In genomic region chr3:169120928-169121327, GRCh38 we compare ENCODE assay signal across 34 cellular contexts.
"Had no signal": no experiment of that assay in that cellular context is flagged by ENCODE, and none has a peak within 500 bp of the region (broad histone marks: within the 10 kb centered on the region; RNA-seq: fewer than 3 reads in every experiment).

No MANE protein-coding gene starts in this region.

- H3K27ac ChIP-seq: colonic mucosa, epithelial cell of prostate, neural progenitor cell, parathyroid adenoma, prostate gland, thyroid gland had no signal

- H3K27me3 Mint-ChIP-seq: dendritic cell treated with granulocyte-macrophage colony-stimulating factor and Interleukin-4, amounts not matched to agents 40 ng/mL and 50 ng/mL, for 4 days; memory B cell; stimulated activated naive CD8-positive, alpha-beta T cell treated with anti-CD3 and anti-CD28 coated beads, Interleukin-15, amount 100 ng/mL, for 72 hours had no signal

- H3K36me3 Mint-ChIP-seq: memory B cell; naive B cell; natural killer cell treated with Interleukin-12 subunit alpha and Interleukin-12 subunit beta and Interleukin-15 and Interleukin-18, amount 100 ng/mL, for 72 hours had no signal

- H3K36me3 ChIP-seq: neural progenitor cell, prostate gland, thyroid gland had no signal

- H3K4me1 ChIP-seq: colonic mucosa, parathyroid adenoma, prostate gland, right atrium auricular region had no signal

- H3K4me1 Mint-ChIP-seq: memory B cell; naive B cell; stimulated activated naive CD8-positive, alpha-beta T cell treated with anti-CD3 and anti-CD28 coated beads, Interleukin-15, amount 100 ng/mL, for 72 hours had no signal

- ATAC-seq: esophagus mucosa; gastroesophageal sphincter; heart left ventricle; left colon; left ventricle myocardium superior; mucosa of descending colon; natural killer cell treated with Interleukin-12 subunit alpha and Interleukin-12 subunit beta and Interleukin-15 and Interleukin-18, amount 100 ng/mL, for 72 hours; sciatic nerve; stimulated activated naive CD8-positive, alpha-beta T cell treated with anti-CD3 and anti-CD28 coated beads, Interleukin-15, amount 100 ng/mL, for 72 hours had no signal

- H3K4me3 Mint-ChIP-seq: dendritic cell treated with granulocyte-macrophage colony-stimulating factor and Interleukin-4, amounts not matched to agents 40 ng/mL and 50 ng/mL, for 4 days; endodermal cell; memory B cell; mesothelial cell of epicardium; naive B cell; natural killer cell treated with Interleukin-12 subunit alpha and Interleukin-12 subunit beta and Interleukin-15 and Interleukin-18, amount 100 ng/mL, for 72 hours; neural progenitor cell; stimulated activated naive CD8-positive, alpha-beta T cell treated with anti-CD3 and anti-CD28 coated beads, Interleukin-15, amount 100 ng/mL, for 72 hours had no signal

- H3K27ac Mint-ChIP-seq: dendritic cell treated with granulocyte-macrophage colony-stimulating factor and Interleukin-4, amounts not matched to agents 40 ng/mL and 50 ng/mL, for 4 days; endodermal cell; memory B cell; mesothelial cell of epicardium; naive B cell; natural killer cell treated with Interleukin-12 subunit alpha and Interleukin-12 subunit beta and Interleukin-15 and Interleukin-18, amount 100 ng/mL, for 72 hours; neural progenitor cell; stimulated activated naive CD8-positive, alpha-beta T cell treated with anti-CD3 and anti-CD28 coated beads, Interleukin-15, amount 100 ng/mL, for 72 hours had no signal

- FAIRE-seq: islet of Langerhans had no signal

- H3K4me3 ChIP-seq: colonic mucosa, gastroesophageal sphincter, heart left ventricle, lung, mucosa of descending colon, neural progenitor cell, prostate gland, right atrium auricular region, smooth muscle cell, thyroid gland had no signal

- H3K9me3 ChIP-seq: colonic mucosa, gastroesophageal sphincter, mucosa of descending colon, prostate gland, right atrium auricular region, thyroid gland had no signal

- DNase-seq: colonic mucosa; effector CD8-positive, alpha-beta T cell; endodermal cell; foreskin fibroblast; heart left ventricle; hippocampal formation; kidney glomerular epithelial cell; left colon; left ventricle myocardium superior; naive B cell; stimulated activated CD4-positive, alpha-beta T cell treated with anti-CD3 and anti-CD28 coated beads, Interleukin-12 subunit alpha, Interleukin-12 subunit beta, amount 100 ng/mL, for 4 hours; stimulated activated CD4-positive, alpha-beta T cell treated with anti-CD3 and anti-CD28 coated beads, Interleukin-1b, Interleukin-23, amount 100 ng/mL, for 48 hours; stimulated activated CD4-positive, alpha-beta T cell treated with anti-CD3 and anti-CD28 coated beads, Interleukin-4, amount 100 ng/mL, for 1 hour; stimulated activated CD8-positive, alpha-beta memory T cell treated with anti-CD3 and anti-CD28 coated beads, Interleukin-4, amount 100 ng/mL, for 48 hours; stimulated activated naive CD4-positive, alpha-beta T cell; stimulated activated naive CD8-positive, alpha-beta T cell treated with anti-CD3 and anti-CD28 coated beads, Interleukin-15, amount 100 ng/mL, for 72 hours; thyroid gland; trophoblast cell had no signal

- H3K9ac ChIP-seq: neural progenitor cell, parathyroid adenoma had no signal

- H3K27me3 ChIP-seq: colonic mucosa, gastroesophageal sphincter, heart left ventricle, neural progenitor cell, right atrium auricular region, thyroid gland had no signal

- H3K9me3 Mint-ChIP-seq: dendritic cell treated with granulocyte-macrophage colony-stimulating factor and Interleukin-4, amounts not matched to agents 40 ng/mL and 50 ng/mL, for 4 days; endodermal cell; memory B cell; naive B cell; natural killer cell treated with Interleukin-12 subunit alpha and Interleukin-12 subunit beta and Interleukin-15 and Interleukin-18, amount 100 ng/mL, for 72 hours; neural progenitor cell; stimulated activated naive CD8-positive, alpha-beta T cell treated with anti-CD3 and anti-CD28 coated beads, Interleukin-15, amount 100 ng/mL, for 72 hours had no signal
